In the genomic region with DNA sequence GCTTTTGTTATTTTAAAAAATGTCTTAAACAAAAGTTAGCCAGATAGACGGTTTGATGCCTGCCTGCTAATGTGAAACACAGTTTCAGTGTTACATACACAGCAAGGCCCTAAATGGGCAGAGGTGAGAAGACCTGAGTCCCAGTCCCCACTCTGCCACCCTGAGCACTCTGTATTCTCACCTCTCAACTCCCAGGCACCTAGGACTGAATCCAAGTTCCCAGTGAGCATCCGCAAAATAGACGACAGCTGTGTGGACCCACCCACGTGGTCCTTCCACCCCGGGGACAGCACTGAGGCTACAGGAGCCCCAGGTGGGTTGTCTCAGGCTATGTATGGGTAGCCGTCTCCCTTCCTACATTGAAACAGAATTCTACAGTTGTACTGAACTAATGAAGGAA, we compare ENCODE assay signal across 3 cellular contexts.
TF ChIP-seq lines count a peak whose summit lies in the region.

No MANE protein-coding gene starts in this region.

TF ChIP-seq in HCT116, 20 proteins besides CTCF, POLR2A, EP300 and RAD21:
- TF ChIP-seq JUND (IDR thresholded peaks at IDR 0.05) (no peak), EZH2phosphoT487 (IDR thresholded peaks at IDR 0.05; ENCODE audit: borderline replicate concordance) (no peak), POLR2AphosphoS5 (IDR thresholded peaks at IDR 0.05; ENCODE audit: low read depth, low read length) (no peak), YY1 (IDR thresholded peaks at IDR 0.05; ENCODE audit: extremely low read depth, insufficient replicate concordance, low read depth, low read length) (no peak), SIN3A (IDR thresholded peaks at IDR 0.05; ENCODE audit: low read depth) (no peak), SP1 (IDR thresholded peaks at IDR 0.05; ENCODE audit: low read depth) (no peak), EZH2 (IDR thresholded peaks at IDR 0.05) (no peak), SRF (IDR thresholded peaks at IDR 0.05; ENCODE audit: low read depth) (no peak), ZFX (IDR thresholded peaks at IDR 0.05) (no peak), FOSL1 (IDR thresholded peaks at IDR 0.05; ENCODE audit: low read depth) (no peak)
- TF ChIP-seq, protein P1, sequence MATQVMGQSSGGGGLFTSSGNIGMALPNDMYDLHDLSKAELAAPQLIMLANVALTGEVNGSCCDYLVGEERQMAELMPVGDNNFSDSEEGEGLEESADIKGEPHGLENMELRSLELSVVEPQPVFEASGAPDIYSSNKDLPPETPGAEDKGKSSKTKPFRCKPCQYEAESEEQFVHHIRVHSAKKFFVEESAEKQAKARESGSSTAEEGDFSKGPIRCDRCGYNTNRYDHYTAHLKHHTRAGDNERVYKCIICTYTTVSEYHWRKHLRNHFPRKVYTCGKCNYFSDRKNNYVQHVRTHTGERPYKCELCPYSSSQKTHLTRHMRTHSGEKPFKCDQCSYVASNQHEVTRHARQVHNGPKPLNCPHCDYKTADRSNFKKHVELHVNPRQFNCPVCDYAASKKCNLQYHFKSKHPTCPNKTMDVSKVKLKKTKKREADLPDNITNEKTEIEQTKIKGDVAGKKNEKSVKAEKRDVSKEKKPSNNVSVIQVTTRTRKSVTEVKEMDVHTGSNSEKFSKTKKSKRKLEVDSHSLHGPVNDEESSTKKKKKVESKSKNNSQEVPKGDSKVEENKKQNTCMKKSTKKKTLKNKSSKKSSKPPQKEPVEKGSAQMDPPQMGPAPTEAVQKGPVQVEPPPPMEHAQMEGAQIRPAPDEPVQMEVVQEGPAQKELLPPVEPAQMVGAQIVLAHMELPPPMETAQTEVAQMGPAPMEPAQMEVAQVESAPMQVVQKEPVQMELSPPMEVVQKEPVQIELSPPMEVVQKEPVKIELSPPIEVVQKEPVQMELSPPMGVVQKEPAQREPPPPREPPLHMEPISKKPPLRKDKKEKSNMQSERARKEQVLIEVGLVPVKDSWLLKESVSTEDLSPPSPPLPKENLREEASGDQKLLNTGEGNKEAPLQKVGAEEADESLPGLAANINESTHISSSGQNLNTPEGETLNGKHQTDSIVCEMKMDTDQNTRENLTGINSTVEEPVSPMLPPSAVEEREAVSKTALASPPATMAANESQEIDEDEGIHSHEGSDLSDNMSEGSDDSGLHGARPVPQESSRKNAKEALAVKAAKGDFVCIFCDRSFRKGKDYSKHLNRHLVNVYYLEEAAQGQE (IDR thresholded peaks at IDR 0.05; ENCODE audit: low read depth), result no peak
- TF ChIP-seq, protein P2, sequence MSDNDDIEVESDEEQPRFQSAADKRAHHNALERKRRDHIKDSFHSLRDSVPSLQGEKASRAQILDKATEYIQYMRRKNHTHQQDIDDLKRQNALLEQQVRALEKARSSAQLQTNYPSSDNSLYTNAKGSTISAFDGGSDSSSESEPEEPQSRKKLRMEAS (IDR thresholded peaks at IDR 0.05), result no peak

TF ChIP-seq in WTC11, 78 proteins besides CTCF, POLR2A, EP300 and RAD21:
- TF ChIP-seq, protein P3, sequence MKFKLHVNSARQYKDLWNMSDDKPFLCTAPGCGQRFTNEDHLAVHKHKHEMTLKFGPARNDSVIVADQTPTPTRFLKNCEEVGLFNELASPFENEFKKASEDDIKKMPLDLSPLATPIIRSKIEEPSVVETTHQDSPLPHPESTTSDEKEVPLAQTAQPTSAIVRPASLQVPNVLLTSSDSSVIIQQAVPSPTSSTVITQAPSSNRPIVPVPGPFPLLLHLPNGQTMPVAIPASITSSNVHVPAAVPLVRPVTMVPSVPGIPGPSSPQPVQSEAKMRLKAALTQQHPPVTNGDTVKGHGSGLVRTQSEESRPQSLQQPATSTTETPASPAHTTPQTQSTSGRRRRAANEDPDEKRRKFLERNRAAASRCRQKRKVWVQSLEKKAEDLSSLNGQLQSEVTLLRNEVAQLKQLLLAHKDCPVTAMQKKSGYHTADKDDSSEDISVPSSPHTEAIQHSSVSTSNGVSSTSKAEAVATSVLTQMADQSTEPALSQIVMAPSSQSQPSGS (CRISPR knock-in tag; IDR thresholded peaks at IDR 0.05; ENCODE audit: borderline replicate concordance, low read depth), result no peak
- TF ChIP-seq, protein P4, sequence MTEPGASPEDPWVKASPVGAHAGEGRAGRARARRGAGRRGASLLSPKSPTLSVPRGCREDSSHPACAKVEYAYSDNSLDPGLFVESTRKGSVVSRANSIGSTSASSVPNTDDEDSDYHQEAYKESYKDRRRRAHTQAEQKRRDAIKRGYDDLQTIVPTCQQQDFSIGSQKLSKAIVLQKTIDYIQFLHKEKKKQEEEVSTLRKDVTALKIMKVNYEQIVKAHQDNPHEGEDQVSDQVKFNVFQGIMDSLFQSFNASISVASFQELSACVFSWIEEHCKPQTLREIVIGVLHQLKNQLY (CRISPR knock-in tag; IDR thresholded peaks at IDR 0.05), result no peak
- no peak for TF ChIP-seq SOX15 (CRISPR knock-in tag; IDR thresholded peaks at IDR 0.05)

TF ChIP-seq in HepG2, 621 proteins besides CTCF, POLR2A, EP300 and RAD21:
- TF ChIP-seq, protein P5, sequence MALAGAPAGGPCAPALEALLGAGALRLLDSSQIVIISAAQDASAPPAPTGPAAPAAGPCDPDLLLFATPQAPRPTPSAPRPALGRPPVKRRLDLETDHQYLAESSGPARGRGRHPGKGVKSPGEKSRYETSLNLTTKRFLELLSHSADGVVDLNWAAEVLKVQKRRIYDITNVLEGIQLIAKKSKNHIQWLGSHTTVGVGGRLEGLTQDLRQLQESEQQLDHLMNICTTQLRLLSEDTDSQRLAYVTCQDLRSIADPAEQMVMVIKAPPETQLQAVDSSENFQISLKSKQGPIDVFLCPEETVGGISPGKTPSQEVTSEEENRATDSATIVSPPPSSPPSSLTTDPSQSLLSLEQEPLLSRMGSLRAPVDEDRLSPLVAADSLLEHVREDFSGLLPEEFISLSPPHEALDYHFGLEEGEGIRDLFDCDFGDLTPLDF (CRISPR knock-in tag; IDR thresholded peaks at IDR 0.05), result no peak
- TF ChIP-seq ZNF260 (CRISPR knock-in tag; IDR thresholded peaks at IDR 0.05; ENCODE audit: borderline replicate concordance, low read depth) (no peak), MEIS2 (CRISPR knock-in tag; IDR thresholded peaks at IDR 0.05) (no peak), MYC (CRISPR knock-in tag; IDR thresholded peaks at IDR 0.05; ENCODE audit: borderline replicate concordance) (peak; percentile 22; the same call in 1 of the 2 replicates)
- TF ChIP-seq, protein P6, sequence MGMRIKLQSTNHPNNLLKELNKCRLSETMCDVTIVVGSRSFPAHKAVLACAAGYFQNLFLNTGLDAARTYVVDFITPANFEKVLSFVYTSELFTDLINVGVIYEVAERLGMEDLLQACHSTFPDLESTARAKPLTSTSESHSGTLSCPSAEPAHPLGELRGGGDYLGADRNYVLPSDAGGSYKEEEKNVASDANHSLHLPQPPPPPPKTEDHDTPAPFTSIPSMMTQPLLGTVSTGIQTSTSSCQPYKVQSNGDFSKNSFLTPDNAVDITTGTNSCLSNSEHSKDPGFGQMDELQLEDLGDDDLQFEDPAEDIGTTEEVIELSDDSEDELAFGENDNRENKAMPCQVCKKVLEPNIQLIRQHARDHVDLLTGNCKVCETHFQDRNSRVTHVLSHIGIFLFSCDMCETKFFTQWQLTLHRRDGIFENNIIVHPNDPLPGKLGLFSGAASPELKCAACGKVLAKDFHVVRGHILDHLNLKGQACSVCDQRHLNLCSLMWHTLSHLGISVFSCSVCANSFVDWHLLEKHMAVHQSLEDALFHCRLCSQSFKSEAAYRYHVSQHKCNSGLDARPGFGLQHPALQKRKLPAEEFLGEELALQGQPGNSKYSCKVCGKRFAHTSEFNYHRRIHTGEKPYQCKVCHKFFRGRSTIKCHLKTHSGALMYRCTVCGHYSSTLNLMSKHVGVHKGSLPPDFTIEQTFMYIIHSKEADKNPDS (CRISPR knock-in tag; IDR thresholded peaks at IDR 0.05), result no peak
- TF ChIP-seq, protein P7, sequence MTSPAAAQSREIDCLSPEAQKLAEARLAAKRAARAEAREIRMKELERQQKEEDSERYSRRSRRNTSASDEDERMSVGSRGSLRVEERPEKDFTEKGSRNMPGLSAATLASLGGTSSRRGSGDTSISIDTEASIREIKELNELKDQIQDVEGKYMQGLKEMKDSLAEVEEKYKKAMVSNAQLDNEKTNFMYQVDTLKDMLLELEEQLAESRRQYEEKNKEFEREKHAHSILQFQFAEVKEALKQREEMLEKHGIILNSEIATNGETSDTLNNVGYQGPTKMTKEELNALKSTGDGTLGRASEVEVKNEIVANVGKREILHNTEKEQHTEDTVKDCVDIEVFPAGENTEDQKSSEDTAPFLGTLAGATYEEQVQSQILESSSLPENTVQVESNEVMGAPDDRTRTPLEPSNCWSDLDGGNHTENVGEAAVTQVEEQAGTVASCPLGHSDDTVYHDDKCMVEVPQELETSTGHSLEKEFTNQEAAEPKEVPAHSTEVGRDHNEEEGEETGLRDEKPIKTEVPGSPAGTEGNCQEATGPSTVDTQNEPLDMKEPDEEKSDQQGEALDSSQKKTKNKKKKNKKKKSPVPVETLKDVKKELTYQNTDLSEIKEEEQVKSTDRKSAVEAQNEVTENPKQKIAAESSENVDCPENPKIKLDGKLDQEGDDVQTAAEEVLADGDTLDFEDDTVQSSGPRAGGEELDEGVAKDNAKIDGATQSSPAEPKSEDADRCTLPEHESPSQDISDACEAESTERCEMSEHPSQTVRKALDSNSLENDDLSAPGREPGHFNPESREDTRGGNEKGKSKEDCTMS (CRISPR knock-in tag; conservative IDR thresholded peaks at IDR 0.05), result no peak
TF ChIP-seq in HepG2: peak in this region for 1.
